8 cellular contexts compared by ENCODE assay signal in genomic region chr7:38335490-38336135, GRCh38.
DNase-seq lines count a peak whose midpoint lies in the region; ATAC-seq lines count a peak whose summit lies in the region.

No MANE protein-coding gene starts in this region.

- peaks cover 55% of the 10 kb centered on the region for H3K4me1 Mint-ChIP-seq in activated CD4-positive, alpha-beta T cell treated with anti-CD3 and anti-CD28 coated beads, Interleukin-2, amount 10 ng/mL, durations not matched to agents 7 days and 5 days
- peaks cover 15% of the 10 kb centered on the region for H3K4me1 Mint-ChIP-seq in memory B cell

- no peaks in the 10 kb centered on the region for H4K20me1 ChIP-seq in BLaER1

- peaks cover 36% of the 10 kb centered on the region for H3K4me1 ChIP-seq in BLaER1

- CTCF ChIA-PET in activated CD4-positive, alpha-beta T cell treated with anti-CD3 and anti-CD28 coated beads, Interleukin-2, amount 10 ng/mL, durations not matched to agents 7 days and 5 days (lab: Charles Lee): interaction anchor here (0.7 to 4.4 kb wide), 31 partner anchors 8 to 419 kb away, joined by 3 to 55 read pairs (median 5); partner anchors contain the start of genes SFRP4 and STARD3NL

- no peaks in the 10 kb centered on the region for H3K36me3 ChIP-seq in BLaER1

- H3K9me3 Mint-ChIP-seq in activated CD4-positive, alpha-beta T cell treated with anti-CD3 and anti-CD28 coated beads, Interleukin-2, amount 10 ng/mL, durations not matched to agents 7 days and 5 days: no peaks in the 10 kb centered on the region
- H3K9me3 Mint-ChIP-seq in memory B cell: no peaks in the 10 kb centered on the region

- H3K4me3 ChIP-seq in BLaER1: 0 out of 2 replicates have a peak overlapping the region, but pooled peaks have one; percentile 4

- H3K4me3 Mint-ChIP-seq in activated CD4-positive, alpha-beta T cell treated with anti-CD3 and anti-CD28 coated beads, Interleukin-2, amount 10 ng/mL, durations not matched to agents 7 days and 5 days: peak overlapping the region; percentile 69
- H3K4me3 Mint-ChIP-seq in memory B cell: no peak overlapping the region

- POLR2A ChIA-PET in activated CD4-positive, alpha-beta T cell treated with anti-CD3 and anti-CD28 coated beads, Interleukin-2, amount 10 ng/mL, durations not matched to agents 7 days and 5 days (lab: Charles Lee): interaction anchor here (1.2 kb wide), 1 partner anchor 119 kb away, joined by 4 read pairs; no protein-coding TSS in a partner anchor

- ATAC-seq in GM18909 (IDR thresholded peaks at IDR 0.05; ENCODE audit: poor library complexity, unreplicated experiment) (peak; percentile 97), HG03103 (IDR thresholded peaks at IDR 0.05; ENCODE audit: low read depth, unreplicated experiment) (peak; percentile 98), memory B cell (ENCODE audit: low read depth) (peak; percentile 95)

- no peaks in the 10 kb centered on the region for H3K9me3 ChIP-seq in BLaER1

- H3K27ac ChIP-seq in BLaER1: peak overlapping the region; percentile 11; the same call in 1 of the 2 replicates

- no peak overlapping the region for H3K9ac ChIP-seq in BLaER1

- DNase-seq in NCI-H446 treated with DMSO at 0.1 percent for 48 hours (lab: John Stamatoyannopoulos, UW) (peak; percentile 37), dermis microvascular lymphatic vessel endothelial cell (ENCODE audit: low read depth in 2 of 2) (peak; percentile 64 to 85), memory B cell (ENCODE audit: low spot score in 2 of 2) (peak; percentile 68 to 70)
- peak; percentile 83 for DNase-seq in activated CD4-positive, alpha-beta T cell treated with anti-CD3 and anti-CD28 coated beads, Interleukin-2, amount 10 ng/mL, durations not matched to agents 7 days and 5 days
- peak; percentile 60 for DNase-seq in stimulated activated CD8-positive, alpha-beta memory T cell treated with anti-CD3 and anti-CD28 coated beads, Interleukin-15, amount 100 ng/mL, for 1 hour (ENCODE audit: low read depth)

- H3K27me3 ChIP-seq in BLaER1: no peaks in the 10 kb centered on the region

- peak overlapping the region; percentile 57 for H3K4me2 ChIP-seq in BLaER1

- no peaks in the 10 kb centered on the region for H3K27me3 Mint-ChIP-seq in activated CD4-positive, alpha-beta T cell treated with anti-CD3 and anti-CD28 coated beads, Interleukin-2, amount 10 ng/mL, durations not matched to agents 7 days and 5 days
- H3K27me3 Mint-ChIP-seq in memory B cell: no peaks in the 10 kb centered on the region

- H3K36me3 Mint-ChIP-seq in activated CD4-positive, alpha-beta T cell treated with anti-CD3 and anti-CD28 coated beads, Interleukin-2, amount 10 ng/mL, durations not matched to agents 7 days and 5 days (ENCODE audit: low read depth): peaks cover 2% of the 10 kb centered on the region
- no peaks in the 10 kb centered on the region for H3K36me3 Mint-ChIP-seq in memory B cell

- peak overlapping the region; percentile 76 for H3K27ac Mint-ChIP-seq in activated CD4-positive, alpha-beta T cell treated with anti-CD3 and anti-CD28 coated beads, Interleukin-2, amount 10 ng/mL, durations not matched to agents 7 days and 5 days
- H3K27ac Mint-ChIP-seq in memory B cell: peak overlapping the region; percentile 38

Comparison
In these comparisons a context has a peak if more than half of its experiments do, and no peak if none do; other contexts are left out.
1. Peak in every context shown above with its lines: DNase-seq, ATAC-seq, H3K4me3 ChIP-seq and H3K27ac ChIP-seq.